In genomic region chr2:65666156-65666725, GRCh38 we compare ENCODE assay signal across 10 cellular contexts.
A peak's percentile ranks its signal among the peaks of the same experiment; 100 is the strongest.
DNase-seq lines count a peak whose midpoint lies in the region; ATAC-seq, FAIRE-seq and TF ChIP-seq lines count a peak whose summit lies in the region.
"Had no signal": no experiment of that assay in that cellular context is flagged by ENCODE, and none has a peak within 500 bp of the region (broad histone marks: within the 10 kb centered on the region; RNA-seq: fewer than 3 reads in every experiment).

No MANE protein-coding gene starts in this region.

- peaks cover 14 to 17% of the 10 kb centered on the region in 2 donors for H3K9me3 ChIP-seq in breast epithelium

- no peaks in the 10 kb centered on the region for H3K27me3 ChIP-seq in breast epithelium

- H3K4me1 ChIP-seq in breast epithelium: no peaks in the 10 kb centered on the region

- CTCF ChIA-PET in MCF 10A (lab: Yijun Ruan, JAX): interaction anchor here (0.7 to 1.1 kb wide), 3 partner anchors 22 to 762 kb away, joined by 3 to 4 read pairs (median 4); no protein-coding TSS in a partner anchor

- no peaks in the 10 kb centered on the region for H3K27me3 Mint-ChIP-seq in MCF 10A (ENCODE audit: insufficient read depth, unreplicated experiment)

- ATAC-seq in HG02943 (IDR thresholded peaks at IDR 0.05; ENCODE audit: low read depth, unreplicated experiment): peak; percentile 90

- no peak overlapping the region for H3K4me3 ChIP-seq in breast epithelium

- no peak overlapping the region for H3K27ac ChIP-seq in breast epithelium

- H3K9me3 Mint-ChIP-seq in MCF 10A (ENCODE audit: unreplicated experiment): peaks cover 18% of the 10 kb centered on the region

- DNase-seq in MCF 10A (ENCODE audit: unreplicated experiment) (peak; percentile 56), breast epithelium (ENCODE audit: low spot score in 2 of 2) (no peak), RPMI7951 (ENCODE audit: low read depth) (peak; percentile 83), urothelium cell line (ENCODE audit: low spot score) (peak; percentile 74), cortex of kidney (lab: John Stamatoyannopoulos, UW) (no peak), NCI-H1930 (lab: John Stamatoyannopoulos, UW) (no peak), NCI-H774 (lab: John Stamatoyannopoulos, UW) (no peak)

- intact Hi-C loops in MCF 10A (cut with micrococcal nuclease) (no loop called here), breast epithelium (cut with DNase I; ENCODE audit: low total_unique reads) (no loop called here)

- no peak for TF ChIP-seq POLR2A in breast epithelium (IDR thresholded peaks at IDR 0.05)

- FAIRE-seq in urothelium cell line (lab: Jason Lieb, UNC): no peak
- FAIRE-seq: keratinocyte, TTC549 had no signal

- TF ChIP-seq CTCF in MCF 10A (IDR thresholded peaks at IDR 0.05; ENCODE audit: unreplicated experiment) (no peak), breast epithelium (IDR thresholded peaks at IDR 0.05) (no peak)

- POLR2A ChIA-PET in MCF 10A (lab: Yijun Ruan, JAX): interaction anchor here (0.6 to 1.3 kb wide), 3 partner anchors 11 to 54 kb away, joined by 3 to 4 read pairs (median 3); no protein-coding TSS in a partner anchor

- BruUV-seq in MCF 10A (replicated peaks; lab: Mats Ljungman, UMichigan): no TSS peak

- peaks cover 5% of the 10 kb centered on the region for H3K36me3 Mint-ChIP-seq in MCF 10A (ENCODE audit: insufficient read depth, unreplicated experiment)

- peak overlapping the region; percentile 17 for H3K27ac Mint-ChIP-seq in MCF 10A (ENCODE audit: low read depth, unreplicated experiment)

- peaks cover 17% of the 10 kb centered on the region for H3K4me1 Mint-ChIP-seq in MCF 10A (ENCODE audit: insufficient read depth, unreplicated experiment)

- H3K36me3 ChIP-seq in breast epithelium: no peaks in the 10 kb centered on the region

- H3K4me3 Mint-ChIP-seq in MCF 10A (ENCODE audit: unreplicated experiment): no peak overlapping the region

Comparison
In these comparisons a context has a peak if more than half of its experiments do, and no peak if none do; other contexts are left out.
1. DNase-seq: peak in MCF 10A (single experiment), RPMI7951 (single experiment) and urothelium cell line (single experiment); none in breast epithelium (0 of 2), cortex of kidney (single experiment), NCI-H1930 (0 of 2) and NCI-H774 (single experiment).